10 cellular contexts compared by ENCODE assay signal in genomic region chr2:7915302-7916200, GRCh38.
A peak's percentile ranks its signal among the peaks of the same experiment; 100 is the strongest.
DNase-seq lines count a peak whose midpoint lies in the region; ATAC-seq and TF ChIP-seq lines count a peak whose summit lies in the region.
"Had no signal": no experiment of that assay in that cellular context is flagged by ENCODE, and none has a peak within 500 bp of the region (broad histone marks: within the 10 kb centered on the region; RNA-seq: fewer than 3 reads in every experiment).

No MANE protein-coding gene starts in this region.

- H3K4me1 ChIP-seq in fibroblast of lung (ENCODE audit: control insufficient read depth, extremely low read depth, insufficient read depth, low read length), result no peaks in the 10 kb centered on the region

- H3K27ac ChIP-seq in fibroblast of lung (ENCODE audit: insufficient read depth, low read length), result no peak overlapping the region

- H3K27me3 ChIP-seq in MG63 (no peaks in the 10 kb centered on the region), fibroblast of lung (ENCODE audit: control insufficient read depth, insufficient read depth, low read length) (no peaks in the 10 kb centered on the region)

- no peak overlapping the region for H3K9ac ChIP-seq in fibroblast of lung (ENCODE audit: insufficient read depth, low read length)

- H3K27ac Mint-ChIP-seq in activated naive CD8-positive, alpha-beta T cell treated with anti-CD3 and anti-CD28 coated beads, Interleukin-2, amount 50 U/mL, for 24 hours, result no peak overlapping the region
- H3K27ac Mint-ChIP-seq: activated naive CD4-positive, alpha-beta T cell treated with anti-CD3 and anti-CD28 coated beads, Interleukin-2, amount 50 U/mL, for 24 hours; naive B cell had no signal

- no peak overlapping the region for H2AFZ ChIP-seq in fibroblast of lung (ENCODE audit: low read length)

- H3K36me3 ChIP-seq in MG63 (no peaks in the 10 kb centered on the region), fibroblast of lung (ENCODE audit: control insufficient read depth, insufficient read depth, low read length) (no peaks in the 10 kb centered on the region)

- no peaks in the 10 kb centered on the region for H3K27me3 Mint-ChIP-seq in activated naive CD8-positive, alpha-beta T cell treated with anti-CD3 and anti-CD28 coated beads, Interleukin-2, amount 50 U/mL, for 24 hours
- H3K27me3 Mint-ChIP-seq: activated naive CD4-positive, alpha-beta T cell treated with anti-CD3 and anti-CD28 coated beads, Interleukin-2, amount 50 U/mL, for 24 hours; naive B cell had no signal

- no peaks in the 10 kb centered on the region for H3K36me3 Mint-ChIP-seq in activated naive CD8-positive, alpha-beta T cell treated with anti-CD3 and anti-CD28 coated beads, Interleukin-2, amount 50 U/mL, for 24 hours (ENCODE audit: low read depth)
- H3K36me3 Mint-ChIP-seq: activated naive CD4-positive, alpha-beta T cell treated with anti-CD3 and anti-CD28 coated beads, Interleukin-2, amount 50 U/mL, for 24 hours; naive B cell had no signal

- peak overlapping the region; percentile 48 for H3K4me2 ChIP-seq in fibroblast of lung (ENCODE audit: extremely low read depth, insufficient read depth, low read length)

- H3K9me3 ChIP-seq in MG63, result no peaks in the 10 kb centered on the region
- H3K9me3 ChIP-seq in fibroblast of lung (ENCODE audit: control insufficient read depth, insufficient read depth, low read depth, low read length), result no peaks in the 10 kb centered on the region

- H3K4me3 Mint-ChIP-seq in activated naive CD8-positive, alpha-beta T cell treated with anti-CD3 and anti-CD28 coated beads, Interleukin-2, amount 50 U/mL, for 24 hours, result no peak overlapping the region
- H3K4me3 Mint-ChIP-seq: activated naive CD4-positive, alpha-beta T cell treated with anti-CD3 and anti-CD28 coated beads, Interleukin-2, amount 50 U/mL, for 24 hours; naive B cell had no signal

- no peaks in the 10 kb centered on the region for H4K20me1 ChIP-seq in fibroblast of lung (ENCODE audit: control insufficient read depth, extremely low read depth, insufficient read depth, low read length)

- H3K9me3 Mint-ChIP-seq in activated naive CD8-positive, alpha-beta T cell treated with anti-CD3 and anti-CD28 coated beads, Interleukin-2, amount 50 U/mL, for 24 hours, result peaks cover 2% of the 10 kb centered on the region
- H3K9me3 Mint-ChIP-seq: activated naive CD4-positive, alpha-beta T cell treated with anti-CD3 and anti-CD28 coated beads, Interleukin-2, amount 50 U/mL, for 24 hours had no signal

- ATAC-seq in HG03521 (IDR thresholded peaks at IDR 0.05; ENCODE audit: unreplicated experiment), result no peak
- ATAC-seq in activated naive CD8-positive, alpha-beta T cell treated with anti-CD3 and anti-CD28 coated beads, Interleukin-2, amount 50 U/mL, for 24 hours, result no peak

- H3K79me2 ChIP-seq in fibroblast of lung (ENCODE audit: control insufficient read depth, insufficient read depth, low read length), result no peaks in the 10 kb centered on the region

- H3K4me3 ChIP-seq in MG63 (peak overlapping the region; percentile 32), fibroblast of lung (replicated peaks in 1 of 4; ENCODE audit: control extremely low read depth in 1 of 4, insufficient read depth in 1 of 4, low read depth in 3 of 4, low read length in 4 of 4) (no peak overlapping the region), skeletal muscle cell (ENCODE audit: low read depth, low read length) (peak overlapping the region; percentile 41)

- peak; percentile 54 for DNase-seq in EH (ENCODE audit: low read depth)
- DNase-seq in MG63, result no peak
- DNase-seq in fibroblast of lung (ENCODE audit: low read depth in 2 of 2), result no peak
- no peak for DNase-seq in skeletal muscle cell (ENCODE audit: low read depth)
- no peak for DNase-seq in NCI-H226
- DNase-seq in activated naive CD8-positive, alpha-beta T cell treated with anti-CD3 and anti-CD28 coated beads, Interleukin-2, amount 50 U/mL, for 24 hours, result no peak
- DNase-seq: naive B cell, NCI-H187 had no signal

- no peaks in the 10 kb centered on the region for H3K4me1 Mint-ChIP-seq in activated naive CD8-positive, alpha-beta T cell treated with anti-CD3 and anti-CD28 coated beads, Interleukin-2, amount 50 U/mL, for 24 hours
- H3K4me1 Mint-ChIP-seq: activated naive CD4-positive, alpha-beta T cell treated with anti-CD3 and anti-CD28 coated beads, Interleukin-2, amount 50 U/mL, for 24 hours; naive B cell had no signal

- no peak for TF ChIP-seq CTCF in fibroblast of lung (conservative IDR thresholded peaks at IDR 0.05 in 1 of 2, IDR thresholded peaks at IDR 0.05 in 1 of 2; ENCODE audit: low read depth in 1 of 2, low read length in 2 of 2)

Comparison
In these comparisons a context has a peak if more than half of its experiments do, and no peak if none do; other contexts are left out.
1. H3K4me3 ChIP-seq: peak in MG63 (single experiment) and skeletal muscle cell (single experiment); none in fibroblast of lung (0 of 4).